Comparison of ENCODE assay signal across 8 cellular contexts in the genomic region with DNA sequence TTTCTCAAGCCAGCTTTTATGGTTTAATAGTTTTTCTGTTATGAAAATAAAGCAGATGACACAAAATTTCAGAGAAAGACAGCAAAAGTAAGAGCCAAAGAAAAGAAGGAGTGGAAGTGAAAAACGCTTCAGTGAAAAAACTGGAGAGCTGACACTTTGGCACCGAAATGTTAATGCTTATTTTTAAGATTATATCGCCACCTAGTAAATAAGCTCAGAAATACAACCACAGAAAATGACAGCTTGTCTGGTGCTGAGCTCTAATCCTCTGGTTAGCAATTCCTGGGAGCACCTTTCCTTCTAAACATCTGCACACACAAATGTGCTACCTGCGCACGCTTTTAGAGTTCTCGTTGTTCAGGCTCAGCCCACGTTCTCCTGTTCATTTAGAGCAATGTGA.
A peak's percentile ranks its signal among the peaks of the same experiment; 100 is the strongest.
DNase-seq lines count a peak whose midpoint lies in the region; ATAC-seq, FAIRE-seq and TF ChIP-seq lines count a peak whose summit lies in the region.

No MANE protein-coding gene starts in this region.

- peaks cover 8% of the 10 kb centered on the region for H3K27me3 Mint-ChIP-seq in activated CD8-positive, alpha-beta T cell treated with anti-CD3 and anti-CD28 coated beads for 36 hours
- peaks cover 4% of the 10 kb centered on the region for H3K27me3 Mint-ChIP-seq in activated CD8-positive, alpha-beta T cell treated with anti-CD3 and anti-CD28 coated beads, Interleukin-2, amount 10 ng/mL, durations not matched to agents 7 days and 5 days (ENCODE audit: low read depth)
- H3K27me3 Mint-ChIP-seq in type B pancreatic cell: peaks cover 7% of the 10 kb centered on the region

- no peak for ATAC-seq in activated CD8-positive, alpha-beta T cell treated with anti-CD3 and anti-CD28 coated beads for 36 hours
- no peak for ATAC-seq in activated CD8-positive, alpha-beta T cell treated with anti-CD3 and anti-CD28 coated beads, Interleukin-2, amount 10 ng/mL, durations not matched to agents 7 days and 5 days
- peak; percentile 67 for ATAC-seq in HG02759 (IDR thresholded peaks at IDR 0.05; ENCODE audit: unreplicated experiment)
- no peak for ATAC-seq in GM18909 (IDR thresholded peaks at IDR 0.05; ENCODE audit: poor library complexity, unreplicated experiment)

- CTCF ChIA-PET in activated CD8-positive, alpha-beta T cell treated with anti-CD3 and anti-CD28 coated beads for 36 hours (lab: Charles Lee): interaction anchor here (0.7 to 6.0 kb wide), 18 partner anchors 9 to 735 kb away, joined by 3 to 92 read pairs (median 4); no protein-coding TSS in a partner anchor
- CTCF ChIA-PET in activated CD8-positive, alpha-beta T cell treated with anti-CD3 and anti-CD28 coated beads, Interleukin-2, amount 10 ng/mL, durations not matched to agents 7 days and 5 days (lab: Charles Lee): interaction anchor here (0.8 to 5.8 kb wide), 23 partner anchors 9 to 733 kb away, joined by 3 to 137 read pairs (median 3); no protein-coding TSS in a partner anchor

- no peaks in the 10 kb centered on the region for H3K9me3 ChIP-seq in keratinocyte (ENCODE audit: control insufficient read depth, low read depth, low read length)

- no peak overlapping the region for H3K27ac ChIP-seq in keratinocyte (ENCODE audit: control insufficient read depth, insufficient read depth, low read length)

- no peaks in the 10 kb centered on the region for H3K79me2 ChIP-seq in keratinocyte (ENCODE audit: control insufficient read depth, insufficient read depth, low read length)

- peak; percentile 48 for FAIRE-seq in keratinocyte (lab: Jason Lieb, UNC)

- H3K9ac ChIP-seq in keratinocyte (ENCODE audit: control insufficient read depth, extremely low read depth, insufficient read depth, low read length): no peak overlapping the region

- no peak for DNase-seq in activated CD8-positive, alpha-beta T cell treated with anti-CD3 and anti-CD28 coated beads for 36 hours
- DNase-seq in activated CD8-positive, alpha-beta T cell treated with anti-CD3 and anti-CD28 coated beads, Interleukin-2, amount 10 ng/mL, durations not matched to agents 7 days and 5 days: no peak
- DNase-seq in NCI-H2196 treated with DMSO at 0.1 percent for 48 hours (lab: John Stamatoyannopoulos, UW; ENCODE audit: unreplicated experiment): peak; percentile 12
- DNase-seq in astrocyte of the hippocampus (ENCODE audit: low read depth, low spot score): peak; percentile 59
- DNase-seq in keratinocyte (ENCODE audit: low read depth, low spot score): no peak
- DNase-seq in type B pancreatic cell (ENCODE audit: extremely low spot score, unreplicated experiment): no peak

- H3K27ac Mint-ChIP-seq in activated CD8-positive, alpha-beta T cell treated with anti-CD3 and anti-CD28 coated beads for 36 hours: no peak overlapping the region
- H3K27ac Mint-ChIP-seq in activated CD8-positive, alpha-beta T cell treated with anti-CD3 and anti-CD28 coated beads, Interleukin-2, amount 10 ng/mL, durations not matched to agents 7 days and 5 days: no peak overlapping the region
- H3K27ac Mint-ChIP-seq in type B pancreatic cell: no peak overlapping the region

- no peak overlapping the region for H3K4me3 ChIP-seq in keratinocyte (ENCODE audit: control insufficient read depth in 2 of 3, extremely low read depth in 1 of 3, insufficient read depth in 2 of 3, low read depth in 1 of 3, low read length in 3 of 3)

- H3K36me3 ChIP-seq in keratinocyte (ENCODE audit: control insufficient read depth in 2 of 2, extremely low read depth in 1 of 2, insufficient read depth in 2 of 2, low read length in 2 of 2): no peaks in the 10 kb centered on the region

- H3K4me3 Mint-ChIP-seq in activated CD8-positive, alpha-beta T cell treated with anti-CD3 and anti-CD28 coated beads for 36 hours: no peak overlapping the region
- H3K4me3 Mint-ChIP-seq in activated CD8-positive, alpha-beta T cell treated with anti-CD3 and anti-CD28 coated beads, Interleukin-2, amount 10 ng/mL, durations not matched to agents 7 days and 5 days: no peak overlapping the region
- no peak overlapping the region for H3K4me3 Mint-ChIP-seq in type B pancreatic cell

- H3K4me2 ChIP-seq in keratinocyte (ENCODE audit: control insufficient read depth, extremely low read depth, insufficient read depth, low read depth, low read length): no peak overlapping the region

- H3K9me1 ChIP-seq in keratinocyte (ENCODE audit: control insufficient read depth, extremely low read depth, insufficient read depth, low read length): no peaks in the 10 kb centered on the region

- POLR2A ChIA-PET in activated CD8-positive, alpha-beta T cell treated with anti-CD3 and anti-CD28 coated beads for 36 hours (lab: Charles Lee): no interaction called here
- POLR2A ChIA-PET in activated CD8-positive, alpha-beta T cell treated with anti-CD3 and anti-CD28 coated beads, Interleukin-2, amount 10 ng/mL, durations not matched to agents 7 days and 5 days (lab: Charles Lee): no interaction called here

- TF ChIP-seq CTCF in activated CD8-positive, alpha-beta T cell treated with anti-CD3 and anti-CD28 coated beads for 36 hours (IDR thresholded peaks at IDR 0.05): peak; percentile 29
- peak in 2 of 3 experiments; percentile 46 to 54 for TF ChIP-seq CTCF in keratinocyte (optimal IDR thresholded peaks at IDR 0.05 in 1 of 3, IDR thresholded peaks at IDR 0.05 in 1 of 3, conservative IDR thresholded peaks at IDR 0.05 in 1 of 3; ENCODE audit: extremely low read depth in 1 of 3, insufficient read depth in 2 of 3, low read length in 3 of 3)
- peak; percentile 71 for TF ChIP-seq CTCF in type B pancreatic cell (conservative IDR thresholded peaks at IDR 0.05)

- no peaks in the 10 kb centered on the region for H4K20me1 ChIP-seq in keratinocyte (ENCODE audit: control insufficient read depth, extremely low read depth, insufficient read depth, low read length)

- intact Hi-C loops in activated CD8-positive, alpha-beta T cell treated with anti-CD3 and anti-CD28 coated beads for 36 hours (cut with micrococcal nuclease): loop anchor here (2.0 kb wide), 2 partner anchors 308 to 728 kb away; no protein-coding TSS in a partner anchor

- H3K4me1 Mint-ChIP-seq in activated CD8-positive, alpha-beta T cell treated with anti-CD3 and anti-CD28 coated beads for 36 hours (ENCODE audit: low read depth): no peaks in the 10 kb centered on the region
- peaks cover 4% of the 10 kb centered on the region for H3K4me1 Mint-ChIP-seq in activated CD8-positive, alpha-beta T cell treated with anti-CD3 and anti-CD28 coated beads, Interleukin-2, amount 10 ng/mL, durations not matched to agents 7 days and 5 days (ENCODE audit: low read depth)
- no peaks in the 10 kb centered on the region for H3K4me1 Mint-ChIP-seq in type B pancreatic cell (ENCODE audit: unreplicated experiment)

- no peaks in the 10 kb centered on the region for H3K36me3 Mint-ChIP-seq in activated CD8-positive, alpha-beta T cell treated with anti-CD3 and anti-CD28 coated beads for 36 hours (ENCODE audit: low read depth)
- no peaks in the 10 kb centered on the region for H3K36me3 Mint-ChIP-seq in activated CD8-positive, alpha-beta T cell treated with anti-CD3 and anti-CD28 coated beads, Interleukin-2, amount 10 ng/mL, durations not matched to agents 7 days and 5 days (ENCODE audit: low read depth)
- H3K36me3 Mint-ChIP-seq in type B pancreatic cell: no peaks in the 10 kb centered on the region

- no peaks in the 10 kb centered on the region for H3K4me1 ChIP-seq in keratinocyte (ENCODE audit: control insufficient read depth, extremely low read depth, insufficient read depth, low read length)

- H2AFZ ChIP-seq in keratinocyte (ENCODE audit: control insufficient read depth, low read length): no peak overlapping the region

- H3K9me3 Mint-ChIP-seq in activated CD8-positive, alpha-beta T cell treated with anti-CD3 and anti-CD28 coated beads for 36 hours: no peaks in the 10 kb centered on the region
- no peaks in the 10 kb centered on the region for H3K9me3 Mint-ChIP-seq in activated CD8-positive, alpha-beta T cell treated with anti-CD3 and anti-CD28 coated beads, Interleukin-2, amount 10 ng/mL, durations not matched to agents 7 days and 5 days (ENCODE audit: insufficient read depth)
- peaks cover 5% of the 10 kb centered on the region for H3K9me3 Mint-ChIP-seq in type B pancreatic cell

- dilution Hi-C loops in keratinocyte (cut with MboI; ENCODE audit: extremely low pct_ligation_motif_present, low sequenced_read_pairs): loop anchor here (25.0 kb wide), 1 partner anchor 299 kb away; no protein-coding TSS in a partner anchor

- H3K27me3 ChIP-seq in keratinocyte (ENCODE audit: control insufficient read depth, extremely low read depth, insufficient read depth, low read length): peaks cover 3% of the 10 kb centered on the region

Comparison
In these comparisons a context has a peak if more than half of its experiments do, and no peak if none do; other contexts are left out.
1. DNase-seq: peak in NCI-H2196 treated with DMSO at 0.1 percent for 48 hours (single experiment) and astrocyte of the hippocampus (single experiment); none in activated CD8-positive, alpha-beta T cell treated with anti-CD3 and anti-CD28 coated beads for 36 hours (single experiment), activated CD8-positive, alpha-beta T cell treated with anti-CD3 and anti-CD28 coated beads, Interleukin-2, amount 10 ng/mL, durations not matched to agents 7 days and 5 days (single experiment), keratinocyte (single experiment) and type B pancreatic cell (single experiment).
2. Peak in every context shown above with its lines, with median percentiles within 50 percentile points of each other: CTCF ChIP-seq.